In genomic region chr1:225318706-225319575, GRCh38 we compare ENCODE assay signal across 8 cellular contexts.
A peak's percentile ranks its signal among the peaks of the same experiment; 100 is the strongest.
DNase-seq lines count a peak whose midpoint lies in the region; ATAC-seq, FAIRE-seq and TF ChIP-seq lines count a peak whose summit lies in the region.

No MANE protein-coding gene starts in this region.

- TF ChIP-seq EP300 in GM12878 (IDR thresholded peaks at IDR 0.05; ENCODE audit: borderline replicate concordance in 1 of 2, control insufficient read depth in 1 of 2, low read depth in 2 of 2, low read length in 2 of 2): no peak

- H3K4me2 ChIP-seq in GM12878 (ENCODE audit: control insufficient read depth, insufficient read depth): no peak overlapping the region

- H3K9me3 Mint-ChIP-seq in immature natural killer cell: peaks cover 0 to 5% (median 0%) of the 10 kb centered on the region in 6 donors

- H3K9me3 ChIP-seq in GM12878 (replicated peaks; ENCODE audit: control insufficient read depth, insufficient read depth, low read length) (no peaks in the 10 kb centered on the region), testis (no peaks in the 10 kb centered on the region)

- ATAC-seq in GM19397 (IDR thresholded peaks at IDR 0.05; ENCODE audit: unreplicated experiment): peak; percentile 79
- peak; percentile 95 for ATAC-seq in HG03342 (IDR thresholded peaks at IDR 0.05; ENCODE audit: unreplicated experiment)
- ATAC-seq in GM12878: peak; percentile 96

- no peak for TF ChIP-seq POLR2A in GM12878 (IDR thresholded peaks at IDR 0.05; ENCODE audit: low read depth, low read length)
- TF ChIP-seq POLR2A in testis (IDR thresholded peaks at IDR 0.05): no peak

- H3K36me3 ChIP-seq in GM12878 (ENCODE audit: control insufficient read depth in 2 of 2, insufficient read depth in 2 of 2, low read length in 1 of 2) (no peaks in the 10 kb centered on the region), testis (ENCODE audit: low read depth, missing control alignments) (no peaks in the 10 kb centered on the region)

- H3K27me3 ChIP-seq in GM12878 (replicated peaks in 1 of 2; ENCODE audit: control insufficient read depth in 2 of 2, insufficient read depth in 2 of 2, low read length in 1 of 2): no peaks in the 10 kb centered on the region
- no peaks in the 10 kb centered on the region for H3K27me3 ChIP-seq in testis

- H3K27ac Mint-ChIP-seq in immature natural killer cell: no peak overlapping the region

- H3K79me2 ChIP-seq in GM12878 (ENCODE audit: control insufficient read depth, insufficient read depth, low read length): no peaks in the 10 kb centered on the region

- SMC1A ChIA-PET in GM12878 (lab: Charles Lee; ENCODE audit: uncharacterized antibody, unreplicated experiment): interaction anchor here (0.6 to 2.2 kb wide), 11 partner anchors 10 to 148 kb away, joined by 3 to 9 read pairs (median 4); no protein-coding TSS in a partner anchor

- H2AFZ ChIP-seq in GM12878 (ENCODE audit: control insufficient read depth, low read depth, low read length): no peak overlapping the region

- H3K4me3 ChIP-seq in GM12878 (no peak overlapping the region), testis (no peak overlapping the region)

- H3K4me3 Mint-ChIP-seq in immature natural killer cell: no peak overlapping the region

- H3K4me1 Mint-ChIP-seq in immature natural killer cell: no peaks in the 10 kb centered on the region

- peak; percentile 82 for FAIRE-seq in GM12878 (lab: Jason Lieb, UNC)

- no peak overlapping the region for H3K9ac ChIP-seq in GM12878 (ENCODE audit: control insufficient read depth, insufficient read depth, low read length)

- H3K27me3 Mint-ChIP-seq in immature natural killer cell (ENCODE audit: low read depth in 3 of 3): peaks cover 4 to 10% (median 4%) of the 10 kb centered on the region in 3 donors

- in situ Hi-C loops in GM12878 (cut with MboI): no loop called here

- 8% methylated on average over 4 of the region's 4 CpGs for WGBS in GM12878 (ENCODE audit: insufficient coverage, insufficient replicate concordance, low lambda C conversion rate, missing lambda C conversion rate)
- WGBS in testis, 2 donors: 49 to 50% methylated on average over 4 of the region's 4 CpGs

- peak; percentile 65 for TF ChIP-seq RAD21 in GM12878 (IDR thresholded peaks at IDR 0.05; ENCODE audit: insufficient read depth, low read depth, low read length)

- H3K27ac ChIP-seq in GM12878 (ENCODE audit: control insufficient read depth, insufficient read depth): no peak overlapping the region
- no peak overlapping the region for H3K27ac ChIP-seq in testis

- DNase-seq in NCI-H524 (lab: John Stamatoyannopoulos, UW) (peak; percentile 11 to 46), NCI-H524 treated with DMSO at 0.1 percent for 48 hours (lab: John Stamatoyannopoulos, UW) (no peak), NCI-H526 (lab: John Stamatoyannopoulos, UW) (peak; percentile 1 to 62), GM12878 (ENCODE audit: low read depth, low spot score) (peak; percentile 2), immature natural killer cell (peak in 2 of 3 donors; percentile 3 to 15), testis (peak; percentile 28)

- TF ChIP-seq CTCF in GM12878 (IDR thresholded peaks at IDR 0.05 in 2 of 3, conservative IDR thresholded peaks at IDR 0.05 in 1 of 3; ENCODE audit: control insufficient read depth in 2 of 3, extremely low read depth in 1 of 3, insufficient read depth in 1 of 3, low read depth in 3 of 3, low read length in 3 of 3): peak; percentile 69 to 86 (median 74)
- TF ChIP-seq CTCF in testis (IDR thresholded peaks at IDR 0.05): peak; percentile 35 to 55 (median 45)

- H4K20me1 ChIP-seq in GM12878 (ENCODE audit: control insufficient read depth, insufficient read depth): no peaks in the 10 kb centered on the region

- POLR2A ChIA-PET in GM12878 (lab: Charles Lee): interaction anchor here (1.0 kb wide), 1 partner anchor 126 kb away, joined by 3 read pairs; no protein-coding TSS in a partner anchor

- BruUV-seq in GM12878 (replicated peaks; lab: Mats Ljungman, UMichigan): no TSS peak

- H3K36me3 Mint-ChIP-seq in immature natural killer cell: no peaks in the 10 kb centered on the region

- RAD21 ChIA-PET in GM12878 (lab: Charles Lee; ENCODE audit: unreplicated experiment): interaction anchor here (0.7 to 1.6 kb wide), 10 partner anchors 13 to 656 kb away, joined by 3 to 6 read pairs (median 3); no protein-coding TSS in a partner anchor

- H3K4me1 ChIP-seq in GM12878 (ENCODE audit: control insufficient read depth, insufficient read depth, low read length) (no peaks in the 10 kb centered on the region; the same call in 1 of the 2 replicates), testis (no peaks in the 10 kb centered on the region)

- intact Hi-C loops in GM12878 (cut with micrococcal nuclease; ENCODE audit: unreplicated experiment) (loop anchor here (1.0 kb wide), 2 partner anchors 24 to 657 kb away; no protein-coding TSS in a partner anchor), testis (cut with DNase I; ENCODE audit: low total_unique reads) (no loop called here)

- CTCF ChIA-PET in GM12878 (lab: Yijun Ruan, JAX): interaction anchor here (0.6 to 3.4 kb wide), 29 partner anchors 9 to 806 kb away, joined by 3 to 29 read pairs (median 4); no protein-coding TSS in a partner anchor

TF ChIP-seq in GM12878, 131 proteins besides CTCF, POLR2A, EP300 and RAD21:
- TF ChIP-seq E2F8 (IDR thresholded peaks at IDR 0.05; ENCODE audit: low read depth, partially characterized antibody): no peak
- TF ChIP-seq SMC3 (IDR thresholded peaks at IDR 0.05; ENCODE audit: borderline replicate concordance, low read length): peak; percentile 63; the same call in 1 of the 2 replicates
